9 cellular contexts compared by ENCODE assay signal in genomic region chr16:1957434-1958142, GRCh38. TPM values are rescaled to one million over a fixed set of nuclear protein-coding genes. Genes with fewer than 3 reads are reported as not detected.
"Had no signal": no experiment of that assay in that cellular context is flagged by ENCODE, and none has a peak within 500 bp of the region (broad histone marks: within the 10 kb centered on the region; RNA-seq: fewer than 3 reads in every experiment).

No MANE protein-coding gene starts in this region.

RNA-seq across cellular contexts. Expression of gene RPL3L, which starts 3.1 kb away (rescaled TPM):
- total RNA-seq: HT1080, LHCN-M2, MCF 10A, NCI-H460, Peyer's patch, RPMI7951 had no signal
- polyA plus RNA-seq: IgD-negative memory B cell had no signal

RNA-seq across cellular contexts. Expression of gene RNF151, which starts 9.1 kb away (rescaled TPM):
- total RNA-seq: HT1080, LHCN-M2, MCF 10A, NCI-H460, PC-9, Peyer's patch, RPMI7951, SJCRH30 had no signal
- polyA plus RNA-seq: IgD-negative memory B cell had no signal
